ENCODE assay signal across 8 cellular contexts in the genomic region with DNA sequence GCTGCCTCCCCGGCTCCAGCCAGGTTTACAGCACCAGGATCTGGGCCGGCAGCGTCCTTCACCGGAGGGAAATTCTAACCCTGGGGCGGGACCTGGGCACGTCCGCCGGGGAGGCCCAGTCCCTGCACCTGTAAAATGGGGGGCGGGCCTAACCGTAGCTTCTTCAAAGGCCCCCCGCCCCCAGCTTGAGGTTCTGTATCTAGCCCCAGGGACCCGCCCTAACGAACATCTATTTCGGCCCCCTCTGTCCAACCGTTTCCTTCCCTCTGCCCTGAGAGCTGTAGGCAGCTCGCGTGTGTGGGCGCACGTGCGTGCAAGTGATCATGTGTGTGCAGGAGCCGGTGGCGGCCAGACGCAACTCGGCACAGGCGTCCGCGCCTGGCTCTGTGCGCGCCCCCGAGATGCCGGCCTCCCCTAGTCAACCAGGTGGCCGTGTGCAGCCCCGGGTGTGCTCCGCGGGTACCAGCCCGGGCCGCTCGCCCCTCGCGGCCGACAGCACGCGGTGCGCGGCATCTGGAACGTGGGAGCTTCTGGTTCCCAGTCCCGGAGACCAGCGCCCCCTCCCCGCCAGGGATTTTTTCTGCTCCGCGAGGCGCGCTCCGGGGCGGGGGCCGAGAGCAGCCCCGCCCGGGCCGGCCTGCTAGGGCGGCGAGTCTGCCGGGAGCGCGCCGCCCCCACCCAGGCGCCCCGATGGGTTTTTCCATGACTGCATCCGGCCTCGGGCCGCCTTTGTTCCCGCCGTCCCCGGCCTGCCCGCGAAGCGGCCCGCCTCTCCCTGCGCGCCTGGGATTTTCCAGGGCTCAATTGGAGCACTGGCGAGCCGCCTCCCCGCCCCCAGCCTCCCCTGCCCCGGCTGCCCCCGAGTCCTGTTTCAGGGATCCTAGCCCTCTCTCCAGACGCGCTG. TPM values are rescaled to one million over a fixed set of nuclear protein-coding genes. Genes with fewer than 3 reads are reported as not detected.
DNase-seq lines count a peak whose midpoint lies in the region; ATAC-seq and TF ChIP-seq lines count a peak whose summit lies in the region.

No MANE protein-coding gene starts in this region.

- 1 to 2% methylated on average over 27 to 62 of the region's 86 CpGs for WGBS in lower leg skin, 2 donors

- intact Hi-C loops in lower leg skin (cut with DNase I; ENCODE audit: low total_unique reads): loop anchor here (5.0 kb wide), 1 partner anchor 63 kb away; no protein-coding TSS in a partner anchor

- DNase-seq in AG04449 (ENCODE audit: low read depth, low spot score): no peak
- DNase-seq in NCI-H345 (lab: John Stamatoyannopoulos, UW): peak; percentile 74
- peak; percentile 50 for DNase-seq in activated CD4-positive, alpha-beta T cell treated with anti-CD3 and anti-CD28 coated beads, Interleukin-2, amount 50 U/mL, for 1 hour
- DNase-seq in dermis microvascular lymphatic vessel endothelial cell (ENCODE audit: low read depth in 2 of 2): peak; percentile 86 to 94
- DNase-seq in lower leg skin (ENCODE audit: low spot score in 2 of 2): peak; percentile 79 to 96
- peak; percentile 84 for DNase-seq in stimulated activated CD4-positive, alpha-beta T cell treated with anti-CD3 and anti-CD28 coated beads, Interleukin-4, amount 100 ng/mL, for 1 hour

- peak overlapping the region; percentile 48 for H3K4me3 ChIP-seq in AG04449 (ENCODE audit: low read depth, low read length)
- H3K4me3 ChIP-seq in lower leg skin (ENCODE audit: low read depth, poor library complexity, severe bottlenecking): no peak overlapping the region

- peak; percentile 51 for ATAC-seq in GM18520 (IDR thresholded peaks at IDR 0.05; ENCODE audit: unreplicated experiment)
- ATAC-seq in HG03025 (IDR thresholded peaks at IDR 0.05; ENCODE audit: low FRiP score, unreplicated experiment): peak; percentile 47

- CTCF ChIA-PET in AG04449 (lab: Yijun Ruan, JAX): interaction anchor here (0.5 to 15.4 kb wide), 29 partner anchors 10 to 413 kb away, joined by 3 to 414 read pairs (median 7); a partner anchor contains a TSS

- TF ChIP-seq CTCF in AG04449 (IDR thresholded peaks at IDR 0.05; ENCODE audit: insufficient read depth, low read length, missing control alignments): peak; percentile 1
- no peak for TF ChIP-seq CTCF in lower leg skin (IDR thresholded peaks at IDR 0.05)

- no peak for TF ChIP-seq POLR2A in lower leg skin (IDR thresholded peaks at IDR 0.05)

- POLR2A ChIA-PET in AG04449 (lab: Yijun Ruan, JAX): interaction anchor here (1.0 to 3.8 kb wide), 7 partner anchors 9 to 101 kb away, joined by 3 to 28 read pairs (median 7); a partner anchor contains a TSS

RNA-seq across cellular contexts. Expression of a gene that starts 21.2 kb away (rescaled TPM):
- total RNA-seq in dermis microvascular lymphatic vessel endothelial cell (not detected in 2 replicates), lower leg skin (not detected)
